In the genomic region with DNA sequence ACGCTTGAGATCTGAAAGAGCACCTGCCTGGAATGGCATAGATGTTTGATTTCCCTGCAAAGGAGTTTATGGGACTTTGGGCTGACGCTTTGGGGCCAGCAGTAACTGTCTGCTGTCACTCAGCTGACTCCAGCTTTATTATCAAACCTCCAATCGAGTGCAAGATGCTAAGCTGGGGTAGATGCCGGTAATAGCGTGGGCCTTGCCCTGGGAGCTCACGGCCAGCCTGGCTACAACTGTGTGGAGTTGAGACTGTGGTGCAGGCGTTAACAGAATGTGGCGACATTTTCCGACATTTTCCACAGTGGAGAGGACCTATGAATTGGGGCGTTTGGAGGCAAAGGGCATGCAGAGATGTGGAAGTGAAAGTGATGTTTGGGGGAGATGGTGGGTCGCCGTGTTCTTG, we compare ENCODE assay signal across 8 cellular contexts. TPM values are rescaled to one million over a fixed set of nuclear protein-coding genes. Genes with fewer than 3 reads are reported as not detected.
DNase-seq lines count a peak whose midpoint lies in the region; ATAC-seq and TF ChIP-seq lines count a peak whose summit lies in the region.

No MANE protein-coding gene starts in this region.

- no peak overlapping the region for H3K27ac ChIP-seq in GM23248
- H3K27ac ChIP-seq in SK-N-MC: no peak overlapping the region

- H3K9ac ChIP-seq in GM23248 (peak overlapping the region; percentile 86), SK-N-MC (ENCODE audit: insufficient read length) (peak overlapping the region; percentile 93)

- H3K9me3 ChIP-seq in GM23248 (ENCODE audit: low read depth) (no peaks in the 10 kb centered on the region), SK-N-MC (ENCODE audit: low read depth, low read length) (no peaks in the 10 kb centered on the region)

- 34 to 44% methylated on average over 12 of the region's 12 CpGs for WGBS in GM23248 (ENCODE audit: low coverage in 1 of 2, low lambda C conversion rate in 2 of 2, missing lambda C conversion rate in 2 of 2), 2 experiments

- ATAC-seq in GM21576 (IDR thresholded peaks at IDR 0.05; ENCODE audit: unreplicated experiment) (no peak), HG03442 (IDR thresholded peaks at IDR 0.05; ENCODE audit: unreplicated experiment) (no peak)

- no peak for DNase-seq in GM23248
- no peak for DNase-seq in SK-N-MC (ENCODE audit: low read depth, low spot score)
- DNase-seq in fibroblast of the aortic adventitia (ENCODE audit: low read depth): no peak
- DNase-seq in skeletal muscle cell (ENCODE audit: low read depth): no peak
- DNase-seq in SIG-M5 (lab: John Stamatoyannopoulos, UW): no peak
- no peak for DNase-seq in head of caudate nucleus

- peak overlapping the region; percentile 79 for H2AFZ ChIP-seq in GM23248

- H3K4me3 ChIP-seq in GM23248 (peak overlapping the region; percentile 90), SK-N-MC (peak overlapping the region; percentile 91), fibroblast of the aortic adventitia (ENCODE audit: low read depth, low read length) (peak overlapping the region; percentile 77), skeletal muscle cell (ENCODE audit: low read depth, low read length) (peak overlapping the region; percentile 82)

- intact Hi-C loops in head of caudate nucleus (cut with DNase I): no loop called here

- in situ Hi-C loops in GM23248 (cut with MboI): no loop called here

- H3F3A ChIP-seq in GM23248 (ENCODE audit: insufficient read depth): peaks cover 5% of the 10 kb centered on the region; the same call in 1 of the 2 replicates

- no peaks in the 10 kb centered on the region for H4K20me1 ChIP-seq in GM23248 (ENCODE audit: insufficient read depth)

- H3K79me2 ChIP-seq in GM23248 (ENCODE audit: insufficient read depth): peaks cover 55% of the 10 kb centered on the region

- no peaks in the 10 kb centered on the region for H3K9me2 ChIP-seq in GM23248 (ENCODE audit: insufficient read depth)

- peak overlapping the region; percentile 98 for H3K4me2 ChIP-seq in GM23248 (ENCODE audit: unreplicated experiment)

- no peak for TF ChIP-seq CTCF in fibroblast of the aortic adventitia (IDR thresholded peaks at IDR 0.05; ENCODE audit: insufficient read depth, low read length)

- no peaks in the 10 kb centered on the region for H3K36me3 ChIP-seq in GM23248 (ENCODE audit: low read depth)
- no peaks in the 10 kb centered on the region for H3K36me3 ChIP-seq in SK-N-MC (ENCODE audit: insufficient read depth, low read length)

- no peaks in the 10 kb centered on the region for H3K27me3 ChIP-seq in GM23248 (replicated peaks; ENCODE audit: insufficient read depth)

- H3K4me1 ChIP-seq in GM23248 (ENCODE audit: insufficient read depth): peaks cover 15% of the 10 kb centered on the region

RNA-seq across cellular contexts. Expression of gene CHST12, which starts 1.3 kb away (rescaled TPM):
- total RNA-seq in GM23248 (2014; rRNA removed; shearing (Covaris generic)): 9.0 and 10.6 TPM in 2 replicates
- 33.7 and 36.8 TPM in 2 replicates for polyA plus RNA-seq in GM23248 (2016; fragmentation: Nextera tagmentation; extraction: Ambion mirVana)
- total RNA-seq in fibroblast of the aortic adventitia (ENCODE audit: low replicate concordance): 2.2 and 4.2 TPM in 2 replicates

RNA-seq across cellular contexts. Expression of gene EIF3B, which starts 50.1 kb away (rescaled TPM):
- 180 and 212 TPM in 2 replicates for total RNA-seq in GM23248 (2014; rRNA removed; shearing (Covaris generic))
- 79.5 and 82.5 TPM in 2 replicates for polyA plus RNA-seq in GM23248 (2016; fragmentation: Nextera tagmentation; extraction: Ambion mirVana)
- total RNA-seq in fibroblast of the aortic adventitia (ENCODE audit: low replicate concordance): 150 and 173 TPM in 2 replicates
